Comparison of ENCODE assay signal across 1 cellular context in the genomic region with DNA sequence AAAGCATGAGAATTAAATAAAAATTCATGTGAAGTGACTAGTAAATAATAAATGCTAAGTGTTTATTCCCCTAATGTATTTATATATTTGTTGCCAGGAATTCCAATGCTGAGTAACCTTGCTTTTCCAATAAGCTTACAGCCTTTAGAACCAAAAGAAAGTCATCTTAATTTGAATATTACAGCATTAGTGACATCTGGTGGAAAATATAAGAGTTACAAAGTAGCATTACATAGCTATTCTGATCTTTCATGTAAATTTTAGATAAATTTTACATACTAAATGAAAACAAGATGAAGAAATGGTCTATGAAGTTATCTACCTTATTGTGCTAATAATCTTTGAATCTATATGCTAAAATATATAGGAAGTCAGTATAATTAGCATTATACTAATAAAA.
TF ChIP-seq lines count a peak whose summit lies in the region.

No MANE protein-coding gene starts in this region.

TF ChIP-seq in A549, 52 proteins besides CTCF, POLR2A, EP300 and RAD21 (continued from another document):
- TF ChIP-seq, protein P1, sequence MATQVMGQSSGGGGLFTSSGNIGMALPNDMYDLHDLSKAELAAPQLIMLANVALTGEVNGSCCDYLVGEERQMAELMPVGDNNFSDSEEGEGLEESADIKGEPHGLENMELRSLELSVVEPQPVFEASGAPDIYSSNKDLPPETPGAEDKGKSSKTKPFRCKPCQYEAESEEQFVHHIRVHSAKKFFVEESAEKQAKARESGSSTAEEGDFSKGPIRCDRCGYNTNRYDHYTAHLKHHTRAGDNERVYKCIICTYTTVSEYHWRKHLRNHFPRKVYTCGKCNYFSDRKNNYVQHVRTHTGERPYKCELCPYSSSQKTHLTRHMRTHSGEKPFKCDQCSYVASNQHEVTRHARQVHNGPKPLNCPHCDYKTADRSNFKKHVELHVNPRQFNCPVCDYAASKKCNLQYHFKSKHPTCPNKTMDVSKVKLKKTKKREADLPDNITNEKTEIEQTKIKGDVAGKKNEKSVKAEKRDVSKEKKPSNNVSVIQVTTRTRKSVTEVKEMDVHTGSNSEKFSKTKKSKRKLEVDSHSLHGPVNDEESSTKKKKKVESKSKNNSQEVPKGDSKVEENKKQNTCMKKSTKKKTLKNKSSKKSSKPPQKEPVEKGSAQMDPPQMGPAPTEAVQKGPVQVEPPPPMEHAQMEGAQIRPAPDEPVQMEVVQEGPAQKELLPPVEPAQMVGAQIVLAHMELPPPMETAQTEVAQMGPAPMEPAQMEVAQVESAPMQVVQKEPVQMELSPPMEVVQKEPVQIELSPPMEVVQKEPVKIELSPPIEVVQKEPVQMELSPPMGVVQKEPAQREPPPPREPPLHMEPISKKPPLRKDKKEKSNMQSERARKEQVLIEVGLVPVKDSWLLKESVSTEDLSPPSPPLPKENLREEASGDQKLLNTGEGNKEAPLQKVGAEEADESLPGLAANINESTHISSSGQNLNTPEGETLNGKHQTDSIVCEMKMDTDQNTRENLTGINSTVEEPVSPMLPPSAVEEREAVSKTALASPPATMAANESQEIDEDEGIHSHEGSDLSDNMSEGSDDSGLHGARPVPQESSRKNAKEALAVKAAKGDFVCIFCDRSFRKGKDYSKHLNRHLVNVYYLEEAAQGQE (IDR thresholded peaks at IDR 0.05), result no peak
- TF ChIP-seq ZSCAN20 (CRISPR knock-in tag; IDR thresholded peaks at IDR 0.05), result no peak
- TF ChIP-seq NR3C1 (IDR thresholded peaks at IDR 0.05), result no peak
- TF ChIP-seq, protein P2, sequence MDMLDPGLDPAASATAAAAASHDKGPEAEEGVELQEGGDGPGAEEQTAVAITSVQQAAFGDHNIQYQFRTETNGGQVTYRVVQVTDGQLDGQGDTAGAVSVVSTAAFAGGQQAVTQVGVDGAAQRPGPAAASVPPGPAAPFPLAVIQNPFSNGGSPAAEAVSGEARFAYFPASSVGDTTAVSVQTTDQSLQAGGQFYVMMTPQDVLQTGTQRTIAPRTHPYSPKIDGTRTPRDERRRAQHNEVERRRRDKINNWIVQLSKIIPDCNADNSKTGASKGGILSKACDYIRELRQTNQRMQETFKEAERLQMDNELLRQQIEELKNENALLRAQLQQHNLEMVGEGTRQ (IDR thresholded peaks at IDR 0.05), result no peak
- TF ChIP-seq, protein P3, sequence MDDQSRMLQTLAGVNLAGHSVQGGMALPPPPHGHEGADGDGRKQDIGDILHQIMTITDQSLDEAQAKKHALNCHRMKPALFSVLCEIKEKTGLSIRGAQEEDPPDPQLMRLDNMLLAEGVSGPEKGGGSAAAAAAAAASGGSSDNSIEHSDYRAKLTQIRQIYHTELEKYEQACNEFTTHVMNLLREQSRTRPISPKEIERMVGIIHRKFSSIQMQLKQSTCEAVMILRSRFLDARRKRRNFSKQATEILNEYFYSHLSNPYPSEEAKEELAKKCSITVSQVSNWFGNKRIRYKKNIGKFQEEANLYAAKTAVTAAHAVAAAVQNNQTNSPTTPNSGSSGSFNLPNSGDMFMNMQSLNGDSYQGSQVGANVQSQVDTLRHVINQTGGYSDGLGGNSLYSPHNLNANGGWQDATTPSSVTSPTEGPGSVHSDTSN (IDR thresholded peaks at IDR 0.05), result no peak
- no peak for TF ChIP-seq JUN (IDR thresholded peaks at IDR 0.05)
- no peak for TF ChIP-seq ZNF302 (CRISPR knock-in tag; IDR thresholded peaks at IDR 0.05)
- no peak for TF ChIP-seq JUNB (IDR thresholded peaks at IDR 0.05)
TF ChIP-seq in A549: peak in this region for 0.
